Comparison of ENCODE assay signal across 9 cellular contexts in the genomic region with DNA sequence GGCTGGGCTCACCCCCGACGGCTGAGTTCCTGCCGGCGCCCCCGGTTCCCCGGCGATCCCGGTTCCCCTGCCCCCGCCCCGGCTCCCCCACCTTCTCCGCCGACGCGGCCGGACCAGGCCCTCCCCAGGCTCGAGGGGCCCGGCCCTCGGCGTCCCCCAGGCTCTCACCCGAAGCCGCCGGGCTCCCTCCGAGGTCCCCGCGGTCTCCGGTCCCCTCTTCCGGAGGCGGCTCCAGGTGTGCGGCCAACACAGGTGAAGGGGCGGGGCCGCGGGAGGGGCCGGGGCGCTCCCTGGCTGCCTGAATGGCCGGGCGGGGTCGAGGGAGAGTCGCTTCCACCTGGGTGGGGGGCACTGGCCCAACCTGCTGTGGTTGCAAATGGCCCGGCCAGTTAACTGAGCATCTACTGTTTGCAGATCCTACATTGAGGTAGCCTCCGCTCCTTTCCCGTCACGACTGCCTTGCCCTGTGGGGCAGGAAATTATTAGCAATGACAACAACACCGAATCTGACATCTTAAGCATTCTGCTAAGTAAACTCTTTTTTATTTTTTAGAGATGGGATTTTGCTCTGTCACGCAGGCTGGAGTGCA. TPM values are rescaled to one million over a fixed set of nuclear protein-coding genes. Genes with fewer than 3 reads are reported as not detected.
DNase-seq lines count a peak whose midpoint lies in the region; ATAC-seq, FAIRE-seq and TF ChIP-seq lines count a peak whose summit lies in the region.
"Had no signal": no experiment of that assay in that cellular context is flagged by ENCODE, and none has a peak within 500 bp of the region (broad histone marks: within the 10 kb centered on the region; RNA-seq: fewer than 3 reads in every experiment).

A gene with protein sequence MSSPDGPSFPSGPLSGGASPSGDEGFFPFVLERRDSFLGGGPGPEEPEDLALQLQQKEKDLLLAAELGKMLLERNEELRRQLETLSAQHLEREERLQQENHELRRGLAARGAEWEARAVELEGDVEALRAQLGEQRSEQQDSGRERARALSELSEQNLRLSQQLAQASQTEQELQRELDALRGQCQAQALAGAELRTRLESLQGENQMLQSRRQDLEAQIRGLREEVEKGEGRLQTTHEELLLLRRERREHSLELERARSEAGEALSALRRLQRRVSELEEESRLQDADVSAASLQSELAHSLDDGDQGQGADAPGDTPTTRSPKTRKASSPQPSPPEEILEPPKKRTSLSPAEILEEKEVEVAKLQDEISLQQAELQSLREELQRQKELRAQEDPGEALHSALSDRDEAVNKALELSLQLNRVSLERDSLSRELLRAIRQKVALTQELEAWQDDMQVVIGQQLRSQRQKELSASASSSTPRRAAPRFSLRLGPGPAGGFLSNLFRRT (minus strand): TSS at position 219 of the 590 bp plus-strand sequence. CDS start 1,448 bp downstream, outside the sequence.

- DNase-seq in stimulated activated naive CD8-positive, alpha-beta T cell treated with anti-CD3 and anti-CD28 coated beads, Interleukin-15, Interleukin-2, amounts not matched to agents 100 U/mL and 50 U/mL, for 24 hours = no peak
- DNase-seq in bronchial epithelial cell (ENCODE audit: low read depth) = no peak
- no peak for DNase-seq in mesendoderm
- no peak for DNase-seq in vagina (ENCODE audit: extremely low spot score in 2 of 2)
- no peak for DNase-seq in BE2C
- no peak for DNase-seq in GOT3 (lab: John Stamatoyannopoulos, UW)

- H2BK15ac ChIP-seq in mesendoderm (replicated peaks; ENCODE audit: low read depth) = no peak within 1 kb of the TSS

- H3K36me3 ChIP-seq in bronchial epithelial cell (ENCODE audit: control insufficient read depth, insufficient read depth, low read length) (peaks cover 2% of the 10 kb centered on the region), mesendoderm (ENCODE audit: control insufficient read depth, insufficient read depth, low read length) (no peaks in the 10 kb centered on the region), vagina (no peaks in the 10 kb centered on the region), BE2C (no peaks in the 10 kb centered on the region)

- H2AK5ac ChIP-seq in mesendoderm (ENCODE audit: low read length) = no peak within 1 kb of the TSS

- no peak within 1 kb of the TSS for H3K27ac ChIP-seq in mesendoderm (ENCODE audit: low read depth, low read length)
- H3K27ac ChIP-seq in vagina = peak within 1 kb of the TSS; percentile 10

- no peaks in the 10 kb centered on the region for H3K79me1 ChIP-seq in mesendoderm (ENCODE audit: low read length)

- H3K27me3 ChIP-seq in bronchial epithelial cell (ENCODE audit: control insufficient read depth, insufficient read depth, low read length) (peaks cover 13% of the 10 kb centered on the region), mesendoderm (ENCODE audit: insufficient read depth, low read length, poor library complexity) (no peaks in the 10 kb centered on the region), vagina (peaks cover 10% of the 10 kb centered on the region), BE2C (peaks cover 96% of the 10 kb centered on the region)

- H3K36me3 Mint-ChIP-seq in stimulated activated naive CD8-positive, alpha-beta T cell treated with anti-CD3 and anti-CD28 coated beads, Interleukin-15, Interleukin-2, amounts not matched to agents 100 ng/mL and 50 ng/mL, for 24 hours (ENCODE audit: low read depth) = no peaks in the 10 kb centered on the region

- peak within 1 kb of the TSS; percentile 60 for H3K56ac ChIP-seq in mesendoderm (ENCODE audit: low read length)

- peak within 1 kb of the TSS; percentile 20 for H3K4me3 Mint-ChIP-seq in stimulated activated naive CD8-positive, alpha-beta T cell treated with anti-CD3 and anti-CD28 coated beads, Interleukin-15, Interleukin-2, amounts not matched to agents 100 ng/mL and 50 ng/mL, for 24 hours

- no peak within 1 kb of the TSS for H3K23ac ChIP-seq in mesendoderm (ENCODE audit: low read length)

- no peak within 1 kb of the TSS for H2BK5ac ChIP-seq in mesendoderm (ENCODE audit: low read length)

- no peak within 1 kb of the TSS for H3K4ac ChIP-seq in mesendoderm (ENCODE audit: low read depth, low read length)

- no peaks in the 10 kb centered on the region for H3K9me3 Mint-ChIP-seq in stimulated activated naive CD8-positive, alpha-beta T cell treated with anti-CD3 and anti-CD28 coated beads, Interleukin-15, Interleukin-2, amounts not matched to agents 100 ng/mL and 50 ng/mL, for 24 hours

- H3K4me1 ChIP-seq in mesendoderm (ENCODE audit: control insufficient read depth, low read depth, low read length) (no peaks in the 10 kb centered on the region), vagina (peaks cover 13% of the 10 kb centered on the region), BE2C (no peaks in the 10 kb centered on the region)

- TF ChIP-seq CTCF in bronchial epithelial cell (IDR thresholded peaks at IDR 0.05; ENCODE audit: insufficient read depth, low read length, severe bottlenecking) (no peak), vagina (IDR thresholded peaks at IDR 0.05) (no peak), BE2C (IDR thresholded peaks at IDR 0.05; ENCODE audit: low read depth, low read length) (no peak)

- no peak for FAIRE-seq in bronchial epithelial cell (lab: Jason Lieb, UNC)

- H3K18ac ChIP-seq in mesendoderm (ENCODE audit: low read length) = no peak within 1 kb of the TSS

- no peak within 1 kb of the TSS for H3K27ac Mint-ChIP-seq in stimulated activated naive CD8-positive, alpha-beta T cell treated with anti-CD3 and anti-CD28 coated beads, Interleukin-15, Interleukin-2, amounts not matched to agents 100 ng/mL and 50 ng/mL, for 24 hours

- peak within 1 kb of the TSS; percentile 36 for H3K4me2 ChIP-seq in mesendoderm (ENCODE audit: low read length)

- WGBS in mesendoderm (ENCODE audit: extremely low coverage, insufficient coverage, low lambda C conversion rate) = no CpG with 5 or more reads among the region's 44 CpGs

- peaks cover 8% of the 10 kb centered on the region for H3K4me1 Mint-ChIP-seq in stimulated activated naive CD8-positive, alpha-beta T cell treated with anti-CD3 and anti-CD28 coated beads, Interleukin-15, Interleukin-2, amounts not matched to agents 100 ng/mL and 50 ng/mL, for 24 hours (ENCODE audit: low read depth)

- ATAC-seq in stimulated activated naive CD8-positive, alpha-beta T cell treated with anti-CD3 and anti-CD28 coated beads, Interleukin-15, Interleukin-2, amounts not matched to agents 100 U/mL and 50 U/mL, for 24 hours = no peak
- no peak for ATAC-seq in HG02763 (IDR thresholded peaks at IDR 0.05; ENCODE audit: unreplicated experiment)

- no peaks in the 10 kb centered on the region for H3K79me2 ChIP-seq in mesendoderm (ENCODE audit: control insufficient read depth, insufficient read depth, low read length)

- H3K4me3 ChIP-seq in bronchial epithelial cell (ENCODE audit: low read depth, low read length) = peak within 1 kb of the TSS; percentile 72
- H3K4me3 ChIP-seq in mesendoderm (ENCODE audit: low read length) = no peak within 1 kb of the TSS
- peak within 1 kb of the TSS; percentile 21 to 42 for H3K4me3 ChIP-seq in vagina
- H3K4me3 ChIP-seq in BE2C (ENCODE audit: low read depth, low read length) = no peak within 1 kb of the TSS

- no peak within 1 kb of the TSS for H4K8ac ChIP-seq in mesendoderm (ENCODE audit: low read depth, low read length)

- H3K27me3 Mint-ChIP-seq in stimulated activated naive CD8-positive, alpha-beta T cell treated with anti-CD3 and anti-CD28 coated beads, Interleukin-15, Interleukin-2, amounts not matched to agents 100 ng/mL and 50 ng/mL, for 24 hours = peaks cover 65% of the 10 kb centered on the region

- intact Hi-C loops in vagina (cut with DNase I) = no loop called here

- H4K5ac ChIP-seq in mesendoderm (ENCODE audit: low read length) = no peak within 1 kb of the TSS

- peak within 1 kb of the TSS; percentile 47 for H3K9ac ChIP-seq in mesendoderm (ENCODE audit: low read length)

- no peaks in the 10 kb centered on the region for H3K9me3 ChIP-seq in vagina
- H3K9me3 ChIP-seq in BE2C = no peaks in the 10 kb centered on the region

- no peak within 1 kb of the TSS for H2BK120ac ChIP-seq in mesendoderm (ENCODE audit: low read depth, low read length)

- TF ChIP-seq POLR2A in vagina (IDR thresholded peaks at IDR 0.05) = no peak

RNA-seq across cellular contexts. Expression of the gene that starts here (rescaled TPM):
- 24.5 and 56.1 TPM in 2 replicates for total RNA-seq in bronchial epithelial cell
- 3.4 TPM for polyA plus RNA-seq in mesendoderm (2013, experiment 1 of 2)
- 3.6 TPM for polyA plus RNA-seq in mesendoderm (2013, experiment 2 of 2)
- 52.5 TPM for total RNA-seq in vagina
- not detected for polyA plus RNA-seq in BE2C (2012; ENCODE audit: insufficient read depth, insufficient read length, low read depth)
- total RNA-seq: lung microvascular endothelial cell had no signal

Comparison
In these comparisons a context has a peak if more than half of its experiments do, and no peak if none do; other contexts are left out.
1. H3K4me3 ChIP-seq: peak in bronchial epithelial cell (single experiment) and vagina (2 of 2); none in mesendoderm (single experiment) and BE2C (single experiment).